ENCODE assay signal across 1 cellular context in genomic region chr6:107928984-107929383, GRCh38.
TF ChIP-seq lines count a peak whose summit lies in the region.

No MANE protein-coding gene starts in this region.

TF ChIP-seq in H1, 55 proteins besides CTCF, POLR2A, EP300 and RAD21:
- no peak for TF ChIP-seq CBX5 (IDR thresholded peaks at IDR 0.05; ENCODE audit: low read depth, low read length)
- no peak for TF ChIP-seq TAF1 (IDR thresholded peaks at IDR 0.05; ENCODE audit: low read depth, low read length)
- no peak for TF ChIP-seq CBX8 (IDR thresholded peaks at IDR 0.05; ENCODE audit: borderline replicate concordance, low read depth, low read length)
- no peak for TF ChIP-seq RXRA (IDR thresholded peaks at IDR 0.05; ENCODE audit: insufficient read depth, low read depth, low read length)
- no peak for TF ChIP-seq MAFK (IDR thresholded peaks at IDR 0.05; ENCODE audit: low read depth, low read length)
- TF ChIP-seq BRCA1 (IDR thresholded peaks at IDR 0.05; ENCODE audit: low read depth, low read length) = no peak
- no peak for TF ChIP-seq ATF3 (IDR thresholded peaks at IDR 0.05; ENCODE audit: insufficient read depth, low read depth, low read length)
- no peak for TF ChIP-seq E2F6 (IDR thresholded peaks at IDR 0.05)
- no peak for TF ChIP-seq TEAD4 (IDR thresholded peaks at IDR 0.05; ENCODE audit: low read depth, low read length)
